ENCODE assay signal across 23 cellular contexts in genomic region chr5:180143656-180144364, GRCh38.
A peak's percentile ranks its signal among the peaks of the same experiment; 100 is the strongest.
DNase-seq lines count a peak whose midpoint lies in the region; ATAC-seq and TF ChIP-seq lines count a peak whose summit lies in the region.
"Had no signal": no experiment of that assay in that cellular context is flagged by ENCODE, and none has a peak within 500 bp of the region (broad histone marks: within the 10 kb centered on the region; RNA-seq: fewer than 3 reads in every experiment).

No MANE protein-coding gene starts in this region.

- H3K27ac ChIP-seq in HEK293 (ENCODE audit: extremely low read depth, low read depth, low read length): no peak overlapping the region
- H3K27ac ChIP-seq: BLaER1, PC-9 had no signal

- H3K4me1 Mint-ChIP-seq in stimulated activated effector memory CD8-positive, alpha-beta T cell treated with anti-CD3 and anti-CD28 coated beads, Interleukin-12 subunit alpha, Interleukin-12 subunit beta, amount 100 ng/mL, for 72 hours: no peaks in the 10 kb centered on the region
- H3K4me1 Mint-ChIP-seq in activated T-helper 1 cell treated with anti-CD3 and anti-CD28 coated beads, Interleukin-12 subunit alpha, Interleukin-12 subunit beta, Interleukin-2, Interleukin-4 antibody, amounts not matched to agents 30 ng/mL and 10 ng/mL and 1 ng/mL, durations not matched to agents 14 hours and 24 hours and 36 hours (ENCODE audit: low read depth): no peaks in the 10 kb centered on the region

- peaks cover 2% of the 10 kb centered on the region for H3K27me3 Mint-ChIP-seq in activated T-helper 1 cell treated with anti-CD3 and anti-CD28 coated beads, Interleukin-12 subunit alpha, Interleukin-12 subunit beta, Interleukin-2, Interleukin-4 antibody, amounts not matched to agents 30 ng/mL and 10 ng/mL and 1 ng/mL, durations not matched to agents 14 hours and 24 hours and 36 hours (ENCODE audit: insufficient read depth)

- TF ChIP-seq CTCF in GM13976 (IDR thresholded peaks at IDR 0.05; ENCODE audit: borderline replicate concordance, control extremely low read depth, extremely low read depth, insufficient read depth, missing control alignments) (no peak), HEK293 (tag by site-specific recombination; IDR thresholded peaks at IDR 0.05) (no peak)

- CTCF ChIA-PET in HEK293 (lab: Yijun Ruan, JAX): no interaction called here

- DNase-seq in GM13976 (ENCODE audit: low spot score) (peak; percentile 16), myocyte (ENCODE audit: low read depth) (peak; percentile 74), GF-D8 (lab: John Stamatoyannopoulos, UW) (no peak), SIG-M5 treated with dmso at 0.1 percent for 504 hours (lab: John Stamatoyannopoulos, UW; ENCODE audit: unreplicated experiment) (no peak)
- DNase-seq in stimulated activated effector memory CD8-positive, alpha-beta T cell treated with anti-CD3 and anti-CD28 coated beads, Interleukin-12 subunit alpha, Interleukin-12 subunit beta, amount 100 ng/mL, for 72 hours (ENCODE audit: low spot score in 2 of 2): peak in 1 of 2 donors; percentile 35
- no peak for DNase-seq in activated T-helper 1 cell treated with anti-CD3 and anti-CD28 coated beads, Interleukin-12 subunit alpha, Interleukin-12 subunit beta, Interleukin-2, Interleukin-4 antibody, amounts not matched to agents 30 ng/mL and 10 ng/mL and 1 ng/mL, durations not matched to agents 14 hours and 24 hours and 36 hours (ENCODE audit: low spot score)
- DNase-seq: CD4-positive, alpha-beta T cell; COR-L47; DMS79; HCEC 1CT; KBM-7; NCI-H1092 treated with DMSO at 0.1 percent for 48 hours; NCI-H146; NCI-H2029; NCI-H2227 treated with DMSO at 0.1 percent for 48 hours; NCI-H510A; NCI-H748 treated with DMSO at 0.1 percent for 48 hours; PC-9; RPMI8226; SHP77 had no signal

- ATAC-seq in stimulated activated effector memory CD8-positive, alpha-beta T cell treated with anti-CD3 and anti-CD28 coated beads, Interleukin-12 subunit alpha, Interleukin-12 subunit beta, amount 100 ng/mL, for 72 hours: peak; percentile 16
- ATAC-seq: GM23338 had no signal

- no peaks in the 10 kb centered on the region for H3K36me3 Mint-ChIP-seq in stimulated activated effector memory CD8-positive, alpha-beta T cell treated with anti-CD3 and anti-CD28 coated beads, Interleukin-12 subunit alpha, Interleukin-12 subunit beta, amount 100 ng/mL, for 72 hours
- no peaks in the 10 kb centered on the region for H3K36me3 Mint-ChIP-seq in activated T-helper 1 cell treated with anti-CD3 and anti-CD28 coated beads, Interleukin-12 subunit alpha, Interleukin-12 subunit beta, Interleukin-2, Interleukin-4 antibody, amounts not matched to agents 30 ng/mL and 10 ng/mL and 1 ng/mL, durations not matched to agents 14 hours and 24 hours and 36 hours (ENCODE audit: low read depth)

- no peak overlapping the region for H3K27ac Mint-ChIP-seq in stimulated activated effector memory CD8-positive, alpha-beta T cell treated with anti-CD3 and anti-CD28 coated beads, Interleukin-12 subunit alpha, Interleukin-12 subunit beta, amount 100 ng/mL, for 72 hours
- H3K27ac Mint-ChIP-seq in activated T-helper 1 cell treated with anti-CD3 and anti-CD28 coated beads, Interleukin-12 subunit alpha, Interleukin-12 subunit beta, Interleukin-2, Interleukin-4 antibody, amounts not matched to agents 30 ng/mL and 10 ng/mL and 1 ng/mL, durations not matched to agents 14 hours and 24 hours and 36 hours: no peak overlapping the region
- H3K27ac Mint-ChIP-seq: CD4-positive, alpha-beta T cell; GM23338 had no signal

- no peaks in the 10 kb centered on the region for H3K4me1 ChIP-seq in HEK293 (ENCODE audit: control insufficient read depth, insufficient read depth, low read length)

- no peaks in the 10 kb centered on the region for H3K36me3 ChIP-seq in HEK293 (ENCODE audit: control insufficient read depth in 2 of 2, insufficient read depth in 1 of 2, low read length in 2 of 2)
- H3K36me3 ChIP-seq: BLaER1 had no signal

- H3K4me3 ChIP-seq in HEK293 (ENCODE audit: low read depth, low read length): no peak overlapping the region
- H3K4me3 ChIP-seq: BLaER1, GM23338, PC-9 had no signal

- POLR2A ChIA-PET in HEK293 (lab: Yijun Ruan, JAX): no interaction called here

- in situ Hi-C loops in GM13976 (cut with MboI; ENCODE audit: low sequenced_read_pairs, unreplicated experiment): no loop called here

- intact Hi-C loops in activated T-helper 1 cell treated with anti-CD3 and anti-CD28 coated beads, Interleukin-12 subunit alpha, Interleukin-12 subunit beta, Interleukin-2, Interleukin-4 antibody, amounts not matched to agents 30 ng/mL and 10 ng/mL and 1 ng/mL, durations not matched to agents 14 hours and 24 hours and 36 hours (cut with micrococcal nuclease): no loop called here

- H3K9me3 ChIP-seq in HEK293 (ENCODE audit: control insufficient read depth, insufficient read depth, low read depth, low read length): no peaks in the 10 kb centered on the region

- H3K9me3 Mint-ChIP-seq in stimulated activated effector memory CD8-positive, alpha-beta T cell treated with anti-CD3 and anti-CD28 coated beads, Interleukin-12 subunit alpha, Interleukin-12 subunit beta, amount 100 ng/mL, for 72 hours: peaks cover 9% of the 10 kb centered on the region
- peaks cover 15% of the 10 kb centered on the region for H3K9me3 Mint-ChIP-seq in activated T-helper 1 cell treated with anti-CD3 and anti-CD28 coated beads, Interleukin-12 subunit alpha, Interleukin-12 subunit beta, Interleukin-2, Interleukin-4 antibody, amounts not matched to agents 30 ng/mL and 10 ng/mL and 1 ng/mL, durations not matched to agents 14 hours and 24 hours and 36 hours

- H3K4me3 Mint-ChIP-seq in stimulated activated effector memory CD8-positive, alpha-beta T cell treated with anti-CD3 and anti-CD28 coated beads, Interleukin-12 subunit alpha, Interleukin-12 subunit beta, amount 100 ng/mL, for 72 hours: no peak overlapping the region
- H3K4me3 Mint-ChIP-seq in activated T-helper 1 cell treated with anti-CD3 and anti-CD28 coated beads, Interleukin-12 subunit alpha, Interleukin-12 subunit beta, Interleukin-2, Interleukin-4 antibody, amounts not matched to agents 30 ng/mL and 10 ng/mL and 1 ng/mL, durations not matched to agents 14 hours and 24 hours and 36 hours: no peak overlapping the region
- H3K4me3 Mint-ChIP-seq: CD4-positive, alpha-beta T cell; GM23338 had no signal

TF ChIP-seq in HEK293, 187 proteins besides CTCF, POLR2A, EP300 and RAD21:
- TF ChIP-seq ZIC2 (tag by site-specific recombination; IDR thresholded peaks at IDR 0.05): peak; percentile 64
- no peak for TF ChIP-seq ZBTB20 (tag by site-specific recombination; IDR thresholded peaks at IDR 0.05)
- no peak for TF ChIP-seq RBAK (tag by site-specific recombination; IDR thresholded peaks at IDR 0.05)

Comparison
In these comparisons a context has a peak if more than half of its experiments do, and no peak if none do; other contexts are left out.
1. DNase-seq: peak in GM13976 (single experiment) and myocyte (single experiment); none in GF-D8 (single experiment), activated T-helper 1 cell treated with anti-CD3 and anti-CD28 coated beads, Interleukin-12 subunit alpha, Interleukin-12 subunit beta, Interleukin-2, Interleukin-4 antibody, amounts not matched to agents 30 ng/mL and 10 ng/mL and 1 ng/mL, durations not matched to agents 14 hours and 24 hours and 36 hours (single experiment) and SIG-M5 treated with dmso at 0.1 percent for 504 hours (single experiment).